In the genomic region with DNA sequence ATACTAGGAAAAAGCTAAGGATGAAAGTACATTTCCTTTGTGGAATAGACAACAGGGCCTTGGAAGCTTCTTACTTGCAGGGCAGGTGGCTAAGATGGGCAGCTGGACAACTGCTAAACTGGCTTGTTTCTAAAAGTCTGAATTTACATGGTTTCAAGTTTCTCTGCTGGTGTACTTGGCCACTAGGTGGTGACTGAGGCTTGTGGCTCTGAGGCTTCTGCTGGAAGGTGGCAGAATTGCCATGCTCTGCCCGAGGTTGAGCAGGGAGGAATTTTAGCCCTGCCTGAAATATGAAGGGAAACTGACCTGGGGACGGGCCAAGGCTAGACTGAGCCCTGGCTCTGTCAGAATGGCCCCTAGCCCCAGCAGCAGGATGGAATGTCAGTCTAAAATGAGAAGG, we compare ENCODE assay signal across 8 cellular contexts. TPM values are rescaled to one million over a fixed set of nuclear protein-coding genes. Genes with fewer than 3 reads are reported as not detected.
A peak's percentile ranks its signal among the peaks of the same experiment; 100 is the strongest.
DNase-seq lines count a peak whose midpoint lies in the region; ATAC-seq and TF ChIP-seq lines count a peak whose summit lies in the region.
"Not testable (repeated sequence)": the region's sequence is repeated elsewhere in the genome, so short reads cannot be mapped to it uniquely, and the experiment has no call there.

No MANE protein-coding gene starts in this region.

- not testable (repeated sequence) for TF ChIP-seq EP300 in stomach (IDR thresholded peaks at IDR 0.05)

- TF ChIP-seq CTCF in GM06990 (IDR thresholded peaks at IDR 0.05; ENCODE audit: insufficient read depth, low read length, poor library complexity, severe bottlenecking): peak; percentile 62
- peak; percentile 45 for TF ChIP-seq CTCF in foreskin fibroblast (IDR thresholded peaks at IDR 0.05; ENCODE audit: low read depth, low read length)
- TF ChIP-seq CTCF in stomach (IDR thresholded peaks at IDR 0.05): peak in 5 of 7 experiments; percentile 25 to 75 (median 52)

- ATAC-seq in HG02623 (IDR thresholded peaks at IDR 0.05; ENCODE audit: unreplicated experiment): peak; percentile 59

- H3K4me2 ChIP-seq in neuronal stem cell (ENCODE audit: insufficient read depth, low read length, poor library complexity, severe bottlenecking): not testable (repeated sequence)

- H2AK5ac ChIP-seq in neuronal stem cell (ENCODE audit: low read depth, low read length): not testable (repeated sequence)

- not testable (repeated sequence) for H3K4me1 ChIP-seq in SJSA1 (replicated peaks); neuronal stem cell (ENCODE audit: control insufficient read depth in 2 of 2, insufficient read depth in 1 of 2, low read depth in 1 of 2, low read length in 2 of 2); stomach

- H3K4me3 ChIP-seq in GM06990 (replicated peaks; ENCODE audit: low read depth, low read length); SJSA1; foreskin fibroblast (ENCODE audit: low read depth in 1 of 2, low read length in 2 of 2); neuronal stem cell (ENCODE audit: low read length in 2 of 2); stomach: not testable (repeated sequence)

- not testable (repeated sequence) for H3K18ac ChIP-seq in neuronal stem cell (ENCODE audit: low read length)

- not testable (repeated sequence) for DNase-seq in GM06990 (ENCODE audit: extremely low read depth, insufficient read length)
- peak; percentile 26 for DNase-seq in NCI-H128 (lab: John Stamatoyannopoulos, UW; ENCODE audit: unreplicated experiment)
- peak; percentile 62 to 86 for DNase-seq in SJSA1 (ENCODE audit: low read depth in 1 of 2, low spot score in 2 of 2)
- peak; percentile 77 for DNase-seq in activated effector memory CD4-positive, alpha-beta T cell treated with anti-CD3 and anti-CD28 coated beads, Interleukin-2, amount 50 U/mL, for 16 hours
- DNase-seq in foreskin fibroblast: peak; percentile 74 to 90
- peak; percentile 46 for DNase-seq in neuronal stem cell (ENCODE audit: low spot score)
- DNase-seq in stomach: peak; percentile 82

- not testable (repeated sequence) for H3K27me3 ChIP-seq in GM06990 (replicated peaks; ENCODE audit: control insufficient read depth, insufficient read depth, low read length); SJSA1 (replicated peaks); neuronal stem cell (ENCODE audit: control insufficient read depth in 3 of 3, insufficient read depth in 3 of 3, low read depth in 1 of 3, low read length in 3 of 3); stomach

- TF ChIP-seq POLR2A in stomach (IDR thresholded peaks at IDR 0.05): not testable (repeated sequence)

- no CpG with 5 or more reads among the region's 2 CpGs for WGBS in neuronal stem cell (ENCODE audit: extremely low coverage in 2 of 2, insufficient read length in 2 of 2, insufficient replicate concordance in 1 of 2), 2 donors
- 0 to 8% (median 0%) methylated on average over 1 to 2 of the region's 2 CpGs for WGBS in stomach, 5 donors

- H2BK120ac ChIP-seq in neuronal stem cell (ENCODE audit: low read depth, low read length): not testable (repeated sequence)

- H3K27ac ChIP-seq in SJSA1; neuronal stem cell (replicated peaks; ENCODE audit: low read length); stomach: not testable (repeated sequence)

- H2AFZ ChIP-seq in neuronal stem cell (ENCODE audit: low read length): not testable (repeated sequence)

- not testable (repeated sequence) for H3K79me1 ChIP-seq in neuronal stem cell (ENCODE audit: low read depth, low read length)

- not testable (repeated sequence) for H3K23ac ChIP-seq in neuronal stem cell (ENCODE audit: low read depth, low read length, poor library complexity)

- not testable (repeated sequence) for H4K91ac ChIP-seq in neuronal stem cell (ENCODE audit: low read depth, low read length, poor library complexity)

- not testable (repeated sequence) for H3K4ac ChIP-seq in neuronal stem cell (ENCODE audit: low read length)

- not testable (repeated sequence) for H2BK5ac ChIP-seq in neuronal stem cell (ENCODE audit: low read length)

- not testable (repeated sequence) for H3K36me3 ChIP-seq in GM06990 (ENCODE audit: control insufficient read depth, insufficient read depth, low read length); SJSA1; neuronal stem cell (replicated peaks in 1 of 2; ENCODE audit: control insufficient read depth in 2 of 2, insufficient read depth in 2 of 2, low read length in 2 of 2)
- peaks cover 0 to 14% (median 0%) of the 10 kb centered on the region in 4 donors for H3K36me3 ChIP-seq in stomach

- not testable (repeated sequence) for H3K9me3 ChIP-seq in SJSA1 (replicated peaks); neuronal stem cell (replicated peaks in 1 of 2; ENCODE audit: control insufficient read depth in 2 of 2, insufficient read depth in 1 of 2, low read depth in 1 of 2, low read length in 2 of 2); stomach

- not testable (repeated sequence) for H4K8ac ChIP-seq in neuronal stem cell (ENCODE audit: low read depth, low read length)

- H2BK12ac ChIP-seq in neuronal stem cell (ENCODE audit: low read length): not testable (repeated sequence)

- not testable (repeated sequence) for H2BK15ac ChIP-seq in neuronal stem cell (ENCODE audit: low read length)

- H3K14ac ChIP-seq in neuronal stem cell (ENCODE audit: low read length): not testable (repeated sequence)

- intact Hi-C loops in stomach (cut with DNase I; ENCODE audit: low total_unique reads): not testable (repeated sequence)

- not testable (repeated sequence) for H3K9ac ChIP-seq in neuronal stem cell (ENCODE audit: low read depth, low read length, poor library complexity)

RNA-seq across cellular contexts. Expression of a gene that starts 13.1 kb away (rescaled TPM):
- total RNA-seq in SJSA1 (2014; rRNA removed; shearing (Covaris generic)): 0.58 and 3.7 TPM in 2 replicates
- polyA plus RNA-seq in neuronal stem cell (2013, experiment 1 of 2): 11.6 TPM
- polyA plus RNA-seq in neuronal stem cell (2013, experiment 2 of 2): 8.8 TPM
- total RNA-seq in stomach: 1 to 10 TPM in 1 of 5 donors, not detected in 4; 1.4 TPM
- polyA plus RNA-seq in stomach: 1 to 10 TPM in 2 of 3 donors, under 1 TPM in 1; 0.46 to 7.1 (median 1.3) TPM

RNA-seq across cellular contexts. Expression of a gene that starts 23.6 kb away (rescaled TPM):
- 8.2 and 17.5 TPM in 2 replicates for total RNA-seq in SJSA1 (2014; rRNA removed; shearing (Covaris generic))
- polyA plus RNA-seq in neuronal stem cell (2013, experiment 1 of 2): 12.1 TPM
- 12.0 TPM for polyA plus RNA-seq in neuronal stem cell (2013, experiment 2 of 2)
- total RNA-seq in stomach: 100 to 1,000 TPM in 2 of 5 donors, 10 to 100 TPM in 3; 20.0 to 252 (median 57.1) TPM
- 10 to 100 TPM; 27.2 to 46.3 (median 37.5) TPM for polyA plus RNA-seq in stomach

RNA-seq across cellular contexts. Expression of a gene that starts 28.4 kb away (rescaled TPM):
- total RNA-seq in SJSA1 (2014; rRNA removed; shearing (Covaris generic)): 0.34 TPM in 1 of 2 replicates, not detected in the other
- 4.3 TPM for polyA plus RNA-seq in neuronal stem cell (2013, experiment 1 of 2)
- 4.1 TPM for polyA plus RNA-seq in neuronal stem cell (2013, experiment 2 of 2)
- total RNA-seq in stomach: under 1 TPM in 1 of 5 donors, not detected in 4; 0.37 TPM
- polyA plus RNA-seq in stomach: under 1 TPM in 1 of 3 donors, not detected in 2; 0.80 TPM
